2 cellular contexts compared by ENCODE assay signal in genomic region chr10:103921248-103921647, GRCh38.
TF ChIP-seq lines count a peak whose summit lies in the region.

No MANE protein-coding gene starts in this region.

TF ChIP-seq in HepG2, 621 proteins besides CTCF, POLR2A, EP300 and RAD21:
- TF ChIP-seq ZNF24 (IDR thresholded peaks at IDR 0.05) (no peak), ZNF773 (CRISPR knock-in tag; IDR thresholded peaks at IDR 0.05; ENCODE audit: borderline replicate concordance) (no peak), MAZ (IDR thresholded peaks at IDR 0.05; ENCODE audit: borderline replicate concordance, low read depth, low read length) (no peak), MAZ (CRISPR knock-in tag; IDR thresholded peaks at IDR 0.05; ENCODE audit: low read depth) (no peak), GPN1 (CRISPR knock-in tag; IDR thresholded peaks at IDR 0.05; ENCODE audit: borderline replicate concordance) (no peak), ZNF619 (CRISPR knock-in tag; IDR thresholded peaks at IDR 0.05) (no peak), AKAP8 (CRISPR knock-in tag; IDR thresholded peaks at IDR 0.05) (no peak), RFXAP (CRISPR knock-in tag; IDR thresholded peaks at IDR 0.05; ENCODE audit: borderline replicate concordance) (no peak), ZNF703 (CRISPR knock-in tag; IDR thresholded peaks at IDR 0.05; ENCODE audit: borderline replicate concordance) (no peak), ZNF136 (CRISPR knock-in tag; IDR thresholded peaks at IDR 0.05; ENCODE audit: low read depth) (no peak), ZNF142 (CRISPR knock-in tag; IDR thresholded peaks at IDR 0.05) (no peak), CAMTA2 (CRISPR knock-in tag; IDR thresholded peaks at IDR 0.05; ENCODE audit: borderline replicate concordance) (no peak), FOXP4 (CRISPR knock-in tag; IDR thresholded peaks at IDR 0.05) (no peak), TAF15 (IDR thresholded peaks at IDR 0.05; ENCODE audit: low read depth, low read length, poor library complexity, severe bottlenecking) (no peak), ZNF737 (CRISPR knock-in tag; IDR thresholded peaks at IDR 0.05; ENCODE audit: borderline replicate concordance) (no peak), EED (CRISPR knock-in tag; IDR thresholded peaks at IDR 0.05) (no peak), ZNF331 (CRISPR knock-in tag; IDR thresholded peaks at IDR 0.05) (no peak), KAT2B (IDR thresholded peaks at IDR 0.05; ENCODE audit: borderline replicate concordance, low read depth, low read length) (no peak)
- TF ChIP-seq, protein P1, sequence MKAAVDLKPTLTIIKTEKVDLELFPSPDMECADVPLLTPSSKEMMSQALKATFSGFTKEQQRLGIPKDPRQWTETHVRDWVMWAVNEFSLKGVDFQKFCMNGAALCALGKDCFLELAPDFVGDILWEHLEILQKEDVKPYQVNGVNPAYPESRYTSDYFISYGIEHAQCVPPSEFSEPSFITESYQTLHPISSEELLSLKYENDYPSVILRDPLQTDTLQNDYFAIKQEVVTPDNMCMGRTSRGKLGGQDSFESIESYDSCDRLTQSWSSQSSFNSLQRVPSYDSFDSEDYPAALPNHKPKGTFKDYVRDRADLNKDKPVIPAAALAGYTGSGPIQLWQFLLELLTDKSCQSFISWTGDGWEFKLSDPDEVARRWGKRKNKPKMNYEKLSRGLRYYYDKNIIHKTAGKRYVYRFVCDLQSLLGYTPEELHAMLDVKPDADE (CRISPR knock-in tag; IDR thresholded peaks at IDR 0.05) = no peak
- TF ChIP-seq, protein P2, sequence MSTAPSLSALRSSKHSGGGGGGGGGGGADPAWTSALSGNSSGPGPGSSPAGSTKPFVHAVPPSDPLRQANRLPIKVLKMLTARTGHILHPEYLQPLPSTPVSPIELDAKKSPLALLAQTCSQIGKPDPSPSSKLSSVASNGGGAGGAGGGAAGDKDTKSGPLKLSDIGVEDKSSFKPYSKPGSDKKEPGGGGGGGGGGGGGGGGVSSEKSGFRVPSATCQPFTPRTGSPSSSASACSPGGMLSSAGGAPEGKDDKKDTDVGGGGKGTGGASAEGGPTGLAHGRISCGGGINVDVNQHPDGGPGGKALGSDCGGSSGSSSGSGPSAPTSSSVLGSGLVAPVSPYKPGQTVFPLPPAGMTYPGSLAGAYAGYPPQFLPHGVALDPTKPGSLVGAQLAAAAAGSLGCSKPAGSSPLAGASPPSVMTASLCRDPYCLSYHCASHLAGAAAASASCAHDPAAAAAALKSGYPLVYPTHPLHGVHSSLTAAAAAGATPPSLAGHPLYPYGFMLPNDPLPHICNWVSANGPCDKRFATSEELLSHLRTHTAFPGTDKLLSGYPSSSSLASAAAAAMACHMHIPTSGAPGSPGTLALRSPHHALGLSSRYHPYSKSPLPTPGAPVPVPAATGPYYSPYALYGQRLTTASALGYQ (CRISPR knock-in tag; IDR thresholded peaks at IDR 0.05) = no peak

TF ChIP-seq in H1, 55 proteins besides CTCF, POLR2A, EP300 and RAD21:
- TF ChIP-seq BACH1 (IDR thresholded peaks at IDR 0.05; ENCODE audit: low read length) (no peak), SRF (IDR thresholded peaks at IDR 0.05; ENCODE audit: low read depth, low read length) (no peak), SP1 (IDR thresholded peaks at IDR 0.05; ENCODE audit: low read depth, low read length) (no peak), CEBPB (IDR thresholded peaks at IDR 0.05; ENCODE audit: low read depth, low read length) (no peak), TBP (IDR thresholded peaks at IDR 0.05; ENCODE audit: low read depth, low read length) (no peak), POLR2AphosphoS5 (IDR thresholded peaks at IDR 0.05; ENCODE audit: low read depth, low read length) (no peak), JUN (IDR thresholded peaks at IDR 0.05; ENCODE audit: low read depth, low read length) (no peak)
